In genomic region chr22:33542153-33542552, GRCh38 we compare ENCODE assay signal across 29 cellular contexts.
A peak's percentile ranks its signal among the peaks of the same experiment; 100 is the strongest.
DNase-seq lines count a peak whose midpoint lies in the region; ATAC-seq and TF ChIP-seq lines count a peak whose summit lies in the region.
"Had no signal": no experiment of that assay in that cellular context is flagged by ENCODE, and none has a peak within 500 bp of the region (broad histone marks: within the 10 kb centered on the region; RNA-seq: fewer than 3 reads in every experiment).

No MANE protein-coding gene starts in this region.

- TF ChIP-seq CTCF in Caco-2 (IDR thresholded peaks at IDR 0.05; ENCODE audit: insufficient read depth in 1 of 2, low read depth in 1 of 2, low read length in 1 of 2, severe bottlenecking in 1 of 2, unreplicated experiment in 1 of 2) (no peak), endodermal cell (conservative IDR thresholded peaks at IDR 0.05) (no peak), gastrocnemius medialis (IDR thresholded peaks at IDR 0.05 in 4 of 5, conservative IDR thresholded peaks at IDR 0.05 in 1 of 5) (no peak), ovary (IDR thresholded peaks at IDR 0.05) (no peak), foreskin keratinocyte (conservative IDR thresholded peaks at IDR 0.05) (no peak)

- ATAC-seq in left lobe of liver (peak; percentile 68), gastrocnemius medialis (peak; percentile 63 to 64), foreskin keratinocyte (no peak)
- ATAC-seq: activated CD8-positive, alpha-beta T cell treated with anti-CD3 and anti-CD28 coated beads for 36 hours; activated T-helper 17 cell treated with anti-CD3 and anti-CD28 coated beads, Interleukin-2, amount 50 U/mL, for 72 hours; HCT116; stimulated activated naive CD8-positive, alpha-beta T cell treated with anti-CD3 and anti-CD28 coated beads, Interleukin-15, amount 100 ng/mL, for 72 hours had no signal

- TF ChIP-seq EP300 in ovary (IDR thresholded peaks at IDR 0.05): no peak

- no peaks in the 10 kb centered on the region for H3K9me3 Mint-ChIP-seq in Caco-2 (ENCODE audit: unreplicated experiment)
- H3K9me3 Mint-ChIP-seq in endodermal cell: no peaks in the 10 kb centered on the region
- H3K9me3 Mint-ChIP-seq: activated naive CD4-positive, alpha-beta T cell treated with anti-CD3 and anti-CD28 coated beads, Interleukin-2, amount 50 U/mL, for 24 hours had no signal

- H3K4me1 ChIP-seq in Caco-2 (peaks cover 56% of the 10 kb centered on the region), endodermal cell (ENCODE audit: control insufficient read depth, insufficient read depth, low read length) (peaks cover 6% of the 10 kb centered on the region), gastrocnemius medialis (peaks cover 24 to 58% of the 10 kb centered on the region in 2 donors), ovary (ENCODE audit: insufficient read depth) (peaks cover 16% of the 10 kb centered on the region), foreskin keratinocyte (no peaks in the 10 kb centered on the region)

- H3K36me3 Mint-ChIP-seq in Caco-2 (ENCODE audit: insufficient read depth, unreplicated experiment) (no peaks in the 10 kb centered on the region), endodermal cell (ENCODE audit: low read depth) (no peaks in the 10 kb centered on the region)
- H3K36me3 Mint-ChIP-seq: activated naive CD4-positive, alpha-beta T cell treated with anti-CD3 and anti-CD28 coated beads, Interleukin-2, amount 50 U/mL, for 24 hours had no signal

- WGBS in endodermal cell (ENCODE audit: insufficient coverage in 1 of 2, insufficient read length in 1 of 2), 2 experiments: 90 to 92% methylated on average over 2 to 3 of the region's 3 CpGs
- 73 to 83% (median 79%) methylated on average over 3 of the region's 3 CpGs for WGBS in ovary, 3 donors

- POLR2A ChIA-PET in Caco-2 (lab: Charles Lee): no interaction called here

- no TSS peak for BruUV-seq in Caco-2 (replicated peaks; lab: Mats Ljungman, UMichigan)

- no peaks in the 10 kb centered on the region for H3K27me3 ChIP-seq in Caco-2 (replicated peaks; ENCODE audit: control insufficient read depth, insufficient read depth, low read length)
- no peaks in the 10 kb centered on the region for H3K27me3 ChIP-seq in endodermal cell (ENCODE audit: control insufficient read depth, insufficient read depth, low read length, poor library complexity, severe bottlenecking)
- no peaks in the 10 kb centered on the region for H3K27me3 ChIP-seq in gastrocnemius medialis
- H3K27me3 ChIP-seq in ovary: no peaks in the 10 kb centered on the region
- no peaks in the 10 kb centered on the region for H3K27me3 ChIP-seq in foreskin keratinocyte
- H3K27me3 ChIP-seq: cardiac muscle cell, esophagus squamous epithelium, neural progenitor cell had no signal

- H3K27ac ChIP-seq in endodermal cell (ENCODE audit: low read depth, low read length): peak overlapping the region; percentile 8
- H3K27ac ChIP-seq in gastrocnemius medialis: peak overlapping the region in 2 of 4 donors; percentile 27 to 38
- no peak overlapping the region for H3K27ac ChIP-seq in ovary
- H3K27ac ChIP-seq in foreskin keratinocyte: no peak overlapping the region
- H3K27ac ChIP-seq: C4-2B, cardiac muscle cell, coronary artery, KMS-11, neural progenitor cell, SK-N-MC, skin epidermis had no signal

- H3K4me3 ChIP-seq in Caco-2 (ENCODE audit: low read depth, low read length): no peak overlapping the region
- no peak overlapping the region for H3K4me3 ChIP-seq in endodermal cell (ENCODE audit: low read length)
- H3K4me3 ChIP-seq in gastrocnemius medialis: no peak overlapping the region
- H3K4me3 ChIP-seq in ovary: no peak overlapping the region
- H3K4me3 ChIP-seq: cardiac muscle cell, coronary artery, esophagus squamous epithelium, neural progenitor cell, SK-N-MC, skin epidermis had no signal

- peak overlapping the region; percentile 29 for H3K27ac Mint-ChIP-seq in Caco-2 (ENCODE audit: unreplicated experiment)
- H3K27ac Mint-ChIP-seq in endodermal cell: no peak overlapping the region
- H3K27ac Mint-ChIP-seq: activated CD8-positive, alpha-beta T cell treated with anti-CD3 and anti-CD28 coated beads for 36 hours; activated naive CD4-positive, alpha-beta T cell treated with anti-CD3 and anti-CD28 coated beads, Interleukin-2, amount 50 U/mL, for 24 hours; activated T-helper 17 cell treated with anti-CD3 and anti-CD28 coated beads, Interleukin-2, amount 50 U/mL, for 72 hours; stimulated activated naive CD8-positive, alpha-beta T cell treated with anti-CD3 and anti-CD28 coated beads, Interleukin-15, amount 100 ng/mL, for 72 hours had no signal

- CTCF ChIA-PET in Caco-2 (lab: Charles Lee): no interaction called here

- H3K4me3 Mint-ChIP-seq in Caco-2 (ENCODE audit: unreplicated experiment) (no peak overlapping the region), endodermal cell (no peak overlapping the region)
- H3K4me3 Mint-ChIP-seq: activated CD8-positive, alpha-beta T cell treated with anti-CD3 and anti-CD28 coated beads for 36 hours; activated naive CD4-positive, alpha-beta T cell treated with anti-CD3 and anti-CD28 coated beads, Interleukin-2, amount 50 U/mL, for 24 hours; activated T-helper 17 cell treated with anti-CD3 and anti-CD28 coated beads, Interleukin-2, amount 50 U/mL, for 72 hours; neural progenitor cell; stimulated activated naive CD8-positive, alpha-beta T cell treated with anti-CD3 and anti-CD28 coated beads, Interleukin-15, amount 100 ng/mL, for 72 hours had no signal

- H3K27me3 Mint-ChIP-seq in Caco-2 (ENCODE audit: insufficient read depth, unreplicated experiment): no peaks in the 10 kb centered on the region
- H3K27me3 Mint-ChIP-seq in endodermal cell (ENCODE audit: insufficient read depth): peaks cover 2% of the 10 kb centered on the region
- H3K27me3 Mint-ChIP-seq: activated CD8-positive, alpha-beta T cell treated with anti-CD3 and anti-CD28 coated beads for 36 hours; activated naive CD4-positive, alpha-beta T cell treated with anti-CD3 and anti-CD28 coated beads, Interleukin-2, amount 50 U/mL, for 24 hours; activated T-helper 17 cell treated with anti-CD3 and anti-CD28 coated beads, Interleukin-2, amount 50 U/mL, for 72 hours; stimulated activated naive CD8-positive, alpha-beta T cell treated with anti-CD3 and anti-CD28 coated beads, Interleukin-15, amount 100 ng/mL, for 72 hours had no signal

- peaks cover 20% of the 10 kb centered on the region for H3K4me1 Mint-ChIP-seq in Caco-2 (ENCODE audit: low read depth, unreplicated experiment)
- H3K4me1 Mint-ChIP-seq in endodermal cell: peaks cover 13% of the 10 kb centered on the region
- H3K4me1 Mint-ChIP-seq: activated naive CD4-positive, alpha-beta T cell treated with anti-CD3 and anti-CD28 coated beads, Interleukin-2, amount 50 U/mL, for 24 hours; stimulated activated naive CD8-positive, alpha-beta T cell treated with anti-CD3 and anti-CD28 coated beads, Interleukin-15, amount 100 ng/mL, for 72 hours had no signal

- no peaks in the 10 kb centered on the region for H3K36me3 ChIP-seq in Caco-2 (ENCODE audit: control insufficient read depth, insufficient read depth, low read length)
- H3K36me3 ChIP-seq in endodermal cell (ENCODE audit: control insufficient read depth, insufficient read depth, low read length): no peaks in the 10 kb centered on the region
- H3K36me3 ChIP-seq in gastrocnemius medialis: no peaks in the 10 kb centered on the region
- H3K36me3 ChIP-seq in ovary: no peaks in the 10 kb centered on the region
- H3K36me3 ChIP-seq: cardiac muscle cell, esophagus squamous epithelium, neural progenitor cell had no signal

- H3K9me3 ChIP-seq in Caco-2 (no peaks in the 10 kb centered on the region), endodermal cell (ENCODE audit: control insufficient read depth, low read length) (no peaks in the 10 kb centered on the region), gastrocnemius medialis (no peaks in the 10 kb centered on the region), ovary (no peaks in the 10 kb centered on the region)
- H3K9me3 ChIP-seq: esophagus squamous epithelium had no signal

- intact Hi-C loops in Caco-2 (cut with micrococcal nuclease; ENCODE audit: unreplicated experiment): no loop called here
- intact Hi-C loops in gastrocnemius medialis (cut with DNase I; ENCODE audit: low total_unique reads): no loop called here
- intact Hi-C loops in ovary (cut with DNase I): no loop called here

- DNase-seq in Caco-2: no peak
- no peak for DNase-seq in endodermal cell
- peak; percentile 73 for DNase-seq in left lobe of liver (ENCODE audit: low spot score)
- DNase-seq in gastrocnemius medialis: peak; percentile 23 to 39
- DNase-seq in ovary: no peak
- no peak for DNase-seq in effector CD8-positive, alpha-beta T cell (lab: John Stamatoyannopoulos, UW)
- no peak for DNase-seq in foreskin keratinocyte
- DNase-seq: activated CD4-positive, CD25-positive, alpha-beta regulatory T cell treated with anti-CD3 and anti-CD28 coated beads, Interleukin-2, amount 50 U/mL, for 72 hours; activated CD8-positive, alpha-beta T cell treated with anti-CD3 and anti-CD28 coated beads for 36 hours; DMS79 treated with DMSO at 0.1 percent for 48 hours; esophagus squamous epithelium; MM.1S; NCI-H1436 treated with DMSO at 0.1 percent for 48 hours; NCI-H446 treated with DMSO at 0.1 percent for 48 hours; NCI-H82; RPMI8226; stimulated activated CD4-positive, alpha-beta T cell treated with anti-CD3 and anti-CD28 coated beads, Interleukin-1b, Interleukin-23, amount 100 ng/mL, for 48 hours; stimulated activated CD8-positive, alpha-beta memory T cell treated with anti-CD3 and anti-CD28 coated beads, Interleukin-4, amount 100 ng/mL, for 48 hours; stimulated activated naive CD8-positive, alpha-beta T cell treated with anti-CD3 and anti-CD28 coated beads, Interleukin-15, amount 100 ng/mL, for 72 hours had no signal

- no peak overlapping the region for H3K9ac ChIP-seq in endodermal cell (ENCODE audit: extremely low read depth, low read length, poor library complexity, severe bottlenecking)
- H3K9ac ChIP-seq: KMS-11, neural progenitor cell had no signal

- in situ Hi-C loops in gastrocnemius medialis (cut with MboI; ENCODE audit: low sequenced_read_pairs in 4 of 4): no loop called here

- TF ChIP-seq POLR2A in gastrocnemius medialis (IDR thresholded peaks at IDR 0.05) (no peak), ovary (IDR thresholded peaks at IDR 0.05) (no peak)

Comparison
In these comparisons a context has a peak if more than half of its experiments do, and no peak if none do; other contexts are left out.
1. DNase-seq: peak in left lobe of liver (single experiment) and gastrocnemius medialis (2 of 2); none in Caco-2 (0 of 2), endodermal cell (single experiment), ovary (0 of 5), effector CD8-positive, alpha-beta T cell (single experiment) and foreskin keratinocyte (0 of 2).